30 cellular contexts compared by ENCODE assay signal in the genomic region with DNA sequence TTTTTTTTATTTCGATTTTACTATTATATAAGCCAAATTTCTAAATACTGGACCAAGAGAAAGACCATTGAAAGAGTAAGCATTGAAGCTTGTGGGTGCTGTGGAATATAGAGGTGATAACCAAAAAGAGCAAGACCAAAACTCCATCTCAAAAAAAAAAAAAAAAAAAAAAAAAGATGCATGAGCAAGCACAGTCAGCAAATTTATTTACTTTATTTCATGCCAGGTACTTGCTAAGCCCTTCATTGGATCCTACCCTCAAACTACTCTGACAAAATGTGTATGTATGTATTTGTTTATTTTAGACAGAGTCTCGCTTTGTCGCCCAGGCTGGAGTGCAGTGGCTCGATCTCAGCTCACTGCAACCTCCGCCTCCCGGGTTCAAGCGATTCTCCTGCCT.
"Had no signal": no experiment of that assay in that cellular context is flagged by ENCODE, and none has a peak within 500 bp of the region (broad histone marks: within the 10 kb centered on the region; RNA-seq: fewer than 3 reads in every experiment).

No MANE protein-coding gene starts in this region.

- H3K4me3 ChIP-seq: adrenal gland, body of pancreas, esophagus squamous epithelium, gastroesophageal sphincter, heart right ventricle, hepatocyte had no signal

- H3K36me3 ChIP-seq: adrenal gland, esophagus squamous epithelium, gastroesophageal sphincter, heart right ventricle had no signal

- DNase-seq: activated CD4-positive, alpha-beta memory T cell treated with anti-CD3 and anti-CD28 coated beads for 36 hours; activated CD4-positive, alpha-beta T cell treated with anti-CD3 and anti-CD28 coated beads for 36 hours; activated CD4-positive, alpha-beta T cell treated with anti-CD3 and anti-CD28 coated beads, Interleukin-2, amount 10 ng/mL, durations not matched to agents 24 days and 14 days; activated CD4-positive, CD25-positive, alpha-beta regulatory T cell; activated CD4-positive, CD25-positive, alpha-beta regulatory T cell treated with anti-CD3 and anti-CD28 coated beads, Interleukin-2, amount 50 U/mL, for 72 hours; activated CD8-positive, alpha-beta memory T cell treated with anti-CD3 and anti-CD28 coated beads, Interleukin-2, amount 10 ng/mL, durations not matched to agents 7 days and 5 days; activated CD8-positive, alpha-beta memory T cell treated with anti-CD3 and anti-CD28 coated beads, Interleukin-2, amount 50 U/mL, for 4 hours; activated CD8-positive, alpha-beta T cell treated with anti-CD3 and anti-CD28 coated beads, Interleukin-2, amount 10 ng/mL, durations not matched to agents 7 days and 5 days; activated effector memory CD4-positive, alpha-beta T cell treated with anti-CD3 and anti-CD28 coated beads, Interleukin-2, amount 50 U/mL, for 16 hours; activated naive CD4-positive, alpha-beta T cell treated with anti-CD3 and anti-CD28 coated beads for 36 hours; activated naive CD8-positive, alpha-beta T cell treated with anti-CD3 and anti-CD28 coated beads for 36 hours; activated naive CD8-positive, alpha-beta T cell treated with anti-CD3 and anti-CD28 coated beads, Interleukin-2, amount 50 U/mL, for 24 hours; activated T-cell treated with anti-CD3 and anti-CD28 coated beads, Interleukin-2, amount 50 U/mL, for 1 hour; activated T-cell treated with anti-CD3 and anti-CD28 coated beads, Interleukin-2, amount 50 U/mL, for 48 hours; amygdala; aorta; caudate nucleus; cortex of kidney; dermis blood vessel endothelial cell; effector CD4-positive, alpha-beta T cell; effector memory CD8-positive, alpha-beta T cell; esophagus squamous epithelium; foreskin melanocyte; heart right ventricle; T-helper 9 cell had no signal

- H3K4me2 ChIP-seq: hepatocyte had no signal

- H3K79me2 ChIP-seq: hepatocyte had no signal

- H2AFZ ChIP-seq: hepatocyte had no signal

- H3K27ac ChIP-seq: adrenal gland, body of pancreas, esophagus squamous epithelium, gastroesophageal sphincter, heart right ventricle, hepatocyte had no signal

- H3K4me1 ChIP-seq: adrenal gland, body of pancreas, gastroesophageal sphincter, heart right ventricle had no signal

- ATAC-seq: activated CD4-positive, alpha-beta T cell treated with anti-CD3 and anti-CD28 coated beads for 36 hours; activated CD8-positive, alpha-beta memory T cell treated with anti-CD3 and anti-CD28 coated beads, Interleukin-2, amount 10 ng/mL, durations not matched to agents 7 days and 5 days; activated CD8-positive, alpha-beta T cell treated with anti-CD3 and anti-CD28 coated beads, Interleukin-2, amount 10 ng/mL, durations not matched to agents 7 days and 5 days; activated naive CD8-positive, alpha-beta T cell treated with anti-CD3 and anti-CD28 coated beads, Interleukin-2, amount 50 U/mL, for 24 hours; body of pancreas; effector memory CD8-positive, alpha-beta T cell; gastroesophageal sphincter had no signal

- FAIRE-seq: colon had no signal

- H3K27me3 ChIP-seq: adrenal gland, body of pancreas, esophagus squamous epithelium, heart right ventricle, hepatocyte had no signal

- H3K9me3 ChIP-seq: adrenal gland, body of pancreas, esophagus squamous epithelium, gastroesophageal sphincter had no signal
